In the genomic region with DNA sequence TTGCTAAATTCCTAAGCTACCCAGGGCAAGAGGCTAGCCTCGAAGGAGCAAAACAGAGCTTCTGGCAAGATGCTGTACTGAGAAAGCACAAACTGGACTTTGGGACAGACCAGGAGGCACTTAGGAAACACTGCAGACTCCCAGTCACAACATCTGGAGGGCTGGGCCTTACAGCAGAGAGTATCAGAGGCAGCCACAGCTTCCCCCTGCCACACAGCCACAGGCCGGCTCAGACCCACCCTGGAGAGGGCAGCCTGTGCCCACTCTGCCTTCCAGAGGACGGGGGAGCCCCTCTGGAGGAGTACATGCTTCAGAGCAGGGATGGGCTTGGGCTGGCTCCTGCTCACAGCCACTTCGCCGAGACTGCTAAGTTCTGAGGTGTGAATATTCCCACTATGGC, we compare ENCODE assay signal across 1 cellular context.
TF ChIP-seq lines count a peak whose summit lies in the region.

No MANE protein-coding gene starts in this region.

TF ChIP-seq in K562, 482 proteins besides CTCF, POLR2A, EP300 and RAD21:
- TF ChIP-seq ZNF24 (IDR thresholded peaks at IDR 0.05): no peak
- no peak for TF ChIP-seq LARP7 (IDR thresholded peaks at IDR 0.05)
- TF ChIP-seq KLF6 (CRISPR knock-in tag; IDR thresholded peaks at IDR 0.05; ENCODE audit: borderline replicate concordance): no peak
- TF ChIP-seq, protein P1, sequence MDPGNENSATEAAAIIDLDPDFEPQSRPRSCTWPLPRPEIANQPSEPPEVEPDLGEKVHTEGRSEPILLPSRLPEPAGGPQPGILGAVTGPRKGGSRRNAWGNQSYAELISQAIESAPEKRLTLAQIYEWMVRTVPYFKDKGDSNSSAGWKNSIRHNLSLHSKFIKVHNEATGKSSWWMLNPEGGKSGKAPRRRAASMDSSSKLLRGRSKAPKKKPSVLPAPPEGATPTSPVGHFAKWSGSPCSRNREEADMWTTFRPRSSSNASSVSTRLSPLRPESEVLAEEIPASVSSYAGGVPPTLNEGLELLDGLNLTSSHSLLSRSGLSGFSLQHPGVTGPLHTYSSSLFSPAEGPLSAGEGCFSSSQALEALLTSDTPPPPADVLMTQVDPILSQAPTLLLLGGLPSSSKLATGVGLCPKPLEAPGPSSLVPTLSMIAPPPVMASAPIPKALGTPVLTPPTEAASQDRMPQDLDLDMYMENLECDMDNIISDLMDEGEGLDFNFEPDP (CRISPR knock-in tag; IDR thresholded peaks at IDR 0.05): no peak
- no peak for TF ChIP-seq KDM2B (CRISPR knock-in tag; IDR thresholded peaks at IDR 0.05)
- TF ChIP-seq, protein P2, sequence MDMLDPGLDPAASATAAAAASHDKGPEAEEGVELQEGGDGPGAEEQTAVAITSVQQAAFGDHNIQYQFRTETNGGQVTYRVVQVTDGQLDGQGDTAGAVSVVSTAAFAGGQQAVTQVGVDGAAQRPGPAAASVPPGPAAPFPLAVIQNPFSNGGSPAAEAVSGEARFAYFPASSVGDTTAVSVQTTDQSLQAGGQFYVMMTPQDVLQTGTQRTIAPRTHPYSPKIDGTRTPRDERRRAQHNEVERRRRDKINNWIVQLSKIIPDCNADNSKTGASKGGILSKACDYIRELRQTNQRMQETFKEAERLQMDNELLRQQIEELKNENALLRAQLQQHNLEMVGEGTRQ (CRISPR knock-in tag; IDR thresholded peaks at IDR 0.05): no peak
- no peak for TF ChIP-seq CCAR2 (IDR thresholded peaks at IDR 0.05; ENCODE audit: low read depth, low read length)
- no peak for TF ChIP-seq CCNT2 (IDR thresholded peaks at IDR 0.05; ENCODE audit: borderline replicate concordance, extremely low read depth, insufficient read length, low read depth, low read length)
- no peak for TF ChIP-seq FOXP1 (CRISPR knock-in tag; IDR thresholded peaks at IDR 0.05)
- TF ChIP-seq, protein P3, sequence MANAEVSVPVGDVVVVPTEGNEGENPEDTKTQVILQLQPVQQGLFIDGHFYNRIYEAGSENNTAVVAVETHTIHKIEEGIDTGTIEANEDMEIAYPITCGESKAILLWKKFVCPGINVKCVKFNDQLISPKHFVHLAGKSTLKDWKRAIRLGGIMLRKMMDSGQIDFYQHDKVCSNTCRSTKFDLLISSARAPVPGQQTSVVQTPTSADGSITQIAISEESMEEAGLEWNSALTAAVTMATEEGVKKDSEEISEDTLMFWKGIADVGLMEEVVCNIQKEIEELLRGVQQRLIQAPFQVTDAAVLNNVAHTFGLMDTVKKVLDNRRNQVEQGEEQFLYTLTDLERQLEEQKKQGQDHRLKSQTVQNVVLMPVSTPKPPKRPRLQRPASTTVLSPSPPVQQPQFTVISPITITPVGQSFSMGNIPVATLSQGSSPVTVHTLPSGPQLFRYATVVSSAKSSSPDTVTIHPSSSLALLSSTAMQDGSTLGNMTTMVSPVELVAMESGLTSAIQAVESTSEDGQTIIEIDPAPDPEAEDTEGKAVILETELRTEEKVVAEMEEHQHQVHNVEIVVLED (CRISPR knock-in tag; IDR thresholded peaks at IDR 0.05): no peak
- TF ChIP-seq, protein P4, sequence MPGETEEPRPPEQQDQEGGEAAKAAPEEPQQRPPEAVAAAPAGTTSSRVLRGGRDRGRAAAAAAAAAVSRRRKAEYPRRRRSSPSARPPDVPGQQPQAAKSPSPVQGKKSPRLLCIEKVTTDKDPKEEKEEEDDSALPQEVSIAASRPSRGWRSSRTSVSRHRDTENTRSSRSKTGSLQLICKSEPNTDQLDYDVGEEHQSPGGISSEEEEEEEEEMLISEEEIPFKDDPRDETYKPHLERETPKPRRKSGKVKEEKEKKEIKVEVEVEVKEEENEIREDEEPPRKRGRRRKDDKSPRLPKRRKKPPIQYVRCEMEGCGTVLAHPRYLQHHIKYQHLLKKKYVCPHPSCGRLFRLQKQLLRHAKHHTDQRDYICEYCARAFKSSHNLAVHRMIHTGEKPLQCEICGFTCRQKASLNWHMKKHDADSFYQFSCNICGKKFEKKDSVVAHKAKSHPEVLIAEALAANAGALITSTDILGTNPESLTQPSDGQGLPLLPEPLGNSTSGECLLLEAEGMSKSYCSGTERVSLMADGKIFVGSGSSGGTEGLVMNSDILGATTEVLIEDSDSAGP (CRISPR knock-in tag; IDR thresholded peaks at IDR 0.05): no peak
- TF ChIP-seq, protein P5, sequence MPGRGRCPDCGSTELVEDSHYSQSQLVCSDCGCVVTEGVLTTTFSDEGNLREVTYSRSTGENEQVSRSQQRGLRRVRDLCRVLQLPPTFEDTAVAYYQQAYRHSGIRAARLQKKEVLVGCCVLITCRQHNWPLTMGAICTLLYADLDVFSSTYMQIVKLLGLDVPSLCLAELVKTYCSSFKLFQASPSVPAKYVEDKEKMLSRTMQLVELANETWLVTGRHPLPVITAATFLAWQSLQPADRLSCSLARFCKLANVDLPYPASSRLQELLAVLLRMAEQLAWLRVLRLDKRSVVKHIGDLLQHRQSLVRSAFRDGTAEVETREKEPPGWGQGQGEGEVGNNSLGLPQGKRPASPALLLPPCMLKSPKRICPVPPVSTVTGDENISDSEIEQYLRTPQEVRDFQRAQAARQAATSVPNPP (IDR thresholded peaks at IDR 0.05; ENCODE audit: borderline replicate concordance, insufficient read depth, insufficient read length): no peak
- TF ChIP-seq HNRNPK (IDR thresholded peaks at IDR 0.05; ENCODE audit: low read depth, low read length, poor library complexity, severe bottlenecking): no peak
- TF ChIP-seq, protein P6, sequence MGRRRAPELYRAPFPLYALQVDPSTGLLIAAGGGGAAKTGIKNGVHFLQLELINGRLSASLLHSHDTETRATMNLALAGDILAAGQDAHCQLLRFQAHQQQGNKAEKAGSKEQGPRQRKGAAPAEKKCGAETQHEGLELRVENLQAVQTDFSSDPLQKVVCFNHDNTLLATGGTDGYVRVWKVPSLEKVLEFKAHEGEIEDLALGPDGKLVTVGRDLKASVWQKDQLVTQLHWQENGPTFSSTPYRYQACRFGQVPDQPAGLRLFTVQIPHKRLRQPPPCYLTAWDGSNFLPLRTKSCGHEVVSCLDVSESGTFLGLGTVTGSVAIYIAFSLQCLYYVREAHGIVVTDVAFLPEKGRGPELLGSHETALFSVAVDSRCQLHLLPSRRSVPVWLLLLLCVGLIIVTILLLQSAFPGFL (CRISPR knock-in tag; IDR thresholded peaks at IDR 0.05): no peak
- TF ChIP-seq ARID2 (IDR thresholded peaks at IDR 0.05): no peak
- no peak for TF ChIP-seq ARHGAP35 (IDR thresholded peaks at IDR 0.05; ENCODE audit: partially characterized antibody)
- TF ChIP-seq ILF3 (IDR thresholded peaks at IDR 0.05; ENCODE audit: borderline replicate concordance): no peak
- TF ChIP-seq RFX7 (CRISPR knock-in tag; IDR thresholded peaks at IDR 0.05): no peak
- TF ChIP-seq ELF1 (tag; IDR thresholded peaks at IDR 0.05): no peak
